8 cellular contexts compared by ENCODE assay signal in the genomic region with DNA sequence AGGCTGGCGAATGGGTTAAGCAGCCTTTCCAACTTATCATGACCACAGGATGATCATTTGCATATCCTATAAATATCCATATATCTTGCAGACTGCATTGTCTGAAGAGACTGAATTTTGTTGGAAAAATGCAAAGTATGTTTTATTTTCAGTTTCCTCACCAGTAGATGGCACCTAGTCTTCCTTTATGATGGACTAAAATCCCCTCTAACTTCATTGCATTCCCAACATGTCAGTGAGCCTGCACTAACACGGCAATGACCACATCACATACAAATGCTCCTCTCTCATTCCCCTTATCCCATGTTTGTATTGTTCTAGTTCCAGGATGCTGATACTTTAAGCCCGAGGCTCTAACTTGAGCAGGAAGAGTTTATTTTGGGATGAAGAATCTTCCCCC. TPM values are rescaled to one million over a fixed set of nuclear protein-coding genes. Genes with fewer than 3 reads are reported as not detected.
A peak's percentile ranks its signal among the peaks of the same experiment; 100 is the strongest.
DNase-seq lines count a peak whose midpoint lies in the region; ATAC-seq and TF ChIP-seq lines count a peak whose summit lies in the region.

No MANE protein-coding gene starts in this region.

- ATAC-seq in Right ventricle myocardium inferior (peak; percentile 52), GM18870 (IDR thresholded peaks at IDR 0.05; ENCODE audit: unreplicated experiment) (no peak)

- H3K27me3 ChIP-seq in Peyer's patch = no peaks in the 10 kb centered on the region
- no peaks in the 10 kb centered on the region for H3K27me3 ChIP-seq in skeletal muscle tissue (ENCODE audit: control insufficient read depth in 3 of 3, insufficient read depth in 3 of 3, low read length in 3 of 3)

- no peaks in the 10 kb centered on the region for H3K4me1 ChIP-seq in Peyer's patch
- H3K4me1 ChIP-seq in skeletal muscle tissue (ENCODE audit: control insufficient read depth in 3 of 3, insufficient read depth in 3 of 3, low read length in 3 of 3) = peaks cover 0 to 8% (median 4%) of the 10 kb centered on the region in 3 donors

- H3K4me3 Mint-ChIP-seq in immature natural killer cell = no peak overlapping the region

- H3K4me1 Mint-ChIP-seq in immature natural killer cell = no peaks in the 10 kb centered on the region

- DNase-seq in Right ventricle myocardium inferior (ENCODE audit: missing footprints) = no peak
- no peak for DNase-seq in cardiac septum (ENCODE audit: low spot score)
- DNase-seq in Peyer's patch = no peak
- DNase-seq in foreskin fibroblast = peak in 1 of 2 donors; percentile 1
- no peak for DNase-seq in nucleus accumbens (lab: John Stamatoyannopoulos, UW)
- DNase-seq in immature natural killer cell = no peak

- H3K4me3 ChIP-seq in Peyer's patch = no peak overlapping the region
- no peak overlapping the region for H3K4me3 ChIP-seq in foreskin fibroblast (ENCODE audit: low read depth in 1 of 2, low read length in 2 of 2)
- H3K4me3 ChIP-seq in skeletal muscle tissue (ENCODE audit: low read length in 3 of 3) = peak overlapping the region; percentile 33 to 60 (median 34)

- H3K36me3 ChIP-seq in Peyer's patch = no peaks in the 10 kb centered on the region
- H3K36me3 ChIP-seq in skeletal muscle tissue (ENCODE audit: control insufficient read depth in 3 of 3, insufficient read depth in 3 of 3, low read length in 3 of 3) = no peaks in the 10 kb centered on the region

- H3K27me3 Mint-ChIP-seq in immature natural killer cell (ENCODE audit: low read depth in 3 of 3) = peaks cover 0 to 7% (median 6%) of the 10 kb centered on the region in 3 donors

- H3K27ac ChIP-seq in Peyer's patch (no peak overlapping the region), skeletal muscle tissue (ENCODE audit: low read depth, low read length) (peak overlapping the region; percentile 74)

- H3K36me3 Mint-ChIP-seq in immature natural killer cell = no peaks in the 10 kb centered on the region

- H3K27ac Mint-ChIP-seq in immature natural killer cell = no peak overlapping the region

- TF ChIP-seq CTCF in Peyer's patch (IDR thresholded peaks at IDR 0.05) (peak in 5 of 6 experiments; percentile 12 to 62 (median 40)), foreskin fibroblast (IDR thresholded peaks at IDR 0.05; ENCODE audit: low read depth, low read length) (peak; percentile 15)

- H3K9me3 Mint-ChIP-seq in immature natural killer cell = no peaks in the 10 kb centered on the region

- no peaks in the 10 kb centered on the region for H3K9me3 ChIP-seq in Peyer's patch
- H3K9me3 ChIP-seq in skeletal muscle tissue (ENCODE audit: control insufficient read depth in 3 of 3, low read length in 3 of 3) = no peaks in the 10 kb centered on the region

- intact Hi-C loops in Right ventricle myocardium inferior (cut with DNase I) (no loop called here), cardiac septum (cut with DNase I) (no loop called here)

- H3K9ac ChIP-seq in skeletal muscle tissue (ENCODE audit: low read depth in 1 of 3, low read length in 3 of 3) = peak overlapping the region; percentile 8 to 71 (median 33)

- no peak for TF ChIP-seq POLR2A in Peyer's patch (IDR thresholded peaks at IDR 0.05)

RNA-seq across cellular contexts. Expression of a gene that starts 24.7 kb away (rescaled TPM):
- total RNA-seq in Right ventricle myocardium inferior (7.3 TPM), cardiac septum (3.1 TPM), Peyer's patch (100 to 1,000 TPM in 1 of 4 donors, 10 to 100 TPM in 2, not detected in 1; 19.4 to 141 (median 63.9) TPM), skeletal muscle tissue (2,201 TPM)
- not detected for polyA plus RNA-seq in immature natural killer cell

Comparison
In these comparisons a context has a peak if more than half of its experiments do, and no peak if none do; other contexts are left out.
1. H3K4me3 ChIP-seq: peak in skeletal muscle tissue (3 of 3); none in Peyer's patch (0 of 4) and foreskin fibroblast (0 of 2).
2. RNA of a gene that starts 24.7 kb away (total RNA-seq): 2,201 TPM in skeletal muscle tissue (single experiment); 19.4 to 141 TPM in Peyer's patch, 7.3 TPM in Right ventricle myocardium inferior (single experiment) and 3.1 TPM in cardiac septum (single experiment); every median in the first group is over 10 times any median in the second.